ENCODE assay signal across 23 cellular contexts in the genomic region with DNA sequence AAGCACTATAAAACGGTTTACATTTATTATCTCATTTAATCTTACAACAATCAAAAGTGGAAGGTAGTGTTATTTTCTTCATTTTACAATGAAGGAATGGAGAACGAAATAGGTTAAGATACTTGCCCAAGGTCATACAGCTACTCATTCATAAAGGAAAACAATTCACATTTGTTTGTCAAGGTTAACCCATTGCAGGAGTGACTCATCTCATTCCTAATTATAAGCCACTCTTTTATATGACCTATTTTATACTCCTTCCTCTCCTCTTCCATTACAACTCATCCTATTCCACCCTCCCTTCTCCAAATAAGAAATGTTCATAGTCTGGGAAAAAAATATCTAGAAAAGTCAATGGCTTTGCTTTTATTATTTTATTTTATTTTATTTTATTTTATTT. TPM values are rescaled to one million over a fixed set of nuclear protein-coding genes. Genes with fewer than 3 reads are reported as not detected.
"Had no signal": no experiment of that assay in that cellular context is flagged by ENCODE, and none has a peak within 500 bp of the region (broad histone marks: within the 10 kb centered on the region; RNA-seq: fewer than 3 reads in every experiment).

No MANE protein-coding gene starts in this region.

- H3K4me3 ChIP-seq: K562 had no signal

- ATAC-seq: K562, Panc1, SK-N-SH treated with all-trans-retinoic acid at 6 μM for 48 hours had no signal

- H3K27ac ChIP-seq: KMS-11, RWPE1 had no signal

- H3K9ac ChIP-seq: KMS-11 had no signal

- H3K4me2 ChIP-seq: KMS-11 had no signal

- DNase-seq: Kasumi-1, MV-4-11, NCI-H1048, NCI-H1105, NCI-H1417, NCI-H1436 treated with DMSO at 0.1 percent for 48 hours, NCI-H1694 treated with DMSO at 0.1 percent for 48 hours, NCI-H1930, NCI-H2081, NCI-H2107, NCI-H2227 treated with DMSO at 0.1 percent for 48 hours, NCI-H524, NCI-H69, NCI-H774, SHP77 had no signal

RNA-seq across cellular contexts. Expression of a gene that starts 29.6 kb away (rescaled TPM):
- total RNA-seq: K562, MCF 10A, NCI-H460 had no signal
- polyA plus RNA-seq: IgD-negative memory B cell, K562 had no signal
